13 cellular contexts compared by ENCODE assay signal in genomic region chr20:54049156-54049555, GRCh38. TPM values are rescaled to one million over a fixed set of nuclear protein-coding genes. Genes with fewer than 3 reads are reported as not detected.
DNase-seq lines count a peak whose midpoint lies in the region; ATAC-seq and TF ChIP-seq lines count a peak whose summit lies in the region.
"Had no signal": no experiment of that assay in that cellular context is flagged by ENCODE, and none has a peak within 500 bp of the region (broad histone marks: within the 10 kb centered on the region; RNA-seq: fewer than 3 reads in every experiment).

No MANE protein-coding gene starts in this region.

- peaks cover 1% of the 10 kb centered on the region for H3K36me3 Mint-ChIP-seq in chondrocyte (ENCODE audit: low read depth)

- ATAC-seq in GM21619 (IDR thresholded peaks at IDR 0.05; ENCODE audit: unreplicated experiment) (no peak), GM21786 (IDR thresholded peaks at IDR 0.05; ENCODE audit: unreplicated experiment) (no peak)

- H3K4me3 Mint-ChIP-seq in chondrocyte (ENCODE audit: unreplicated experiment): no peak overlapping the region
- H3K4me3 Mint-ChIP-seq: CD14-positive monocyte; CD8-positive, alpha-beta memory T cell; H9 had no signal

- H3K4me3 ChIP-seq in fibroblast of the aortic adventitia (ENCODE audit: low read depth, low read length): no peak overlapping the region

- TF ChIP-seq CTCF in chondrocyte (IDR thresholded peaks at IDR 0.05): no peak
- TF ChIP-seq CTCF in fibroblast of the aortic adventitia (IDR thresholded peaks at IDR 0.05; ENCODE audit: insufficient read depth, low read length): no peak

- peaks cover 12% of the 10 kb centered on the region for H3K4me1 Mint-ChIP-seq in chondrocyte (ENCODE audit: low read depth)

- no peaks in the 10 kb centered on the region for H3K27me3 Mint-ChIP-seq in chondrocyte (ENCODE audit: low read depth)

- H3K27ac Mint-ChIP-seq in chondrocyte (ENCODE audit: unreplicated experiment): peak overlapping the region; percentile 7
- H3K27ac Mint-ChIP-seq: CD14-positive monocyte; CD8-positive, alpha-beta memory T cell; H9 had no signal

- DNase-seq in M059J (ENCODE audit: low read depth): peak; percentile 28
- DNase-seq in chondrocyte (ENCODE audit: low spot score): no peak
- peak; percentile 58 for DNase-seq in fibroblast of the aortic adventitia (ENCODE audit: low read depth)
- no peak for DNase-seq in NCI-H2107 treated with DMSO at 0.1 percent for 48 hours (lab: John Stamatoyannopoulos, UW; ENCODE audit: unreplicated experiment)
- no peak for DNase-seq in activated effector memory CD4-positive, alpha-beta T cell treated with Interleukin-2 at 50 U/mL for 16 hours
- DNase-seq: CD8-positive, alpha-beta memory T cell; DMS53; GOT3; H9; IMR-90 had no signal

- H3K9me3 Mint-ChIP-seq in chondrocyte (ENCODE audit: low read depth): peaks cover 9% of the 10 kb centered on the region

RNA-seq across cellular contexts. Expression of gene BCAS1, which starts 21.2 kb away (rescaled TPM):
- 0.07 TPM in 1 of 2 replicates, not detected in the other for total RNA-seq in M059J (2014; rRNA removed; shearing (Covaris generic))
- total RNA-seq in chondrocyte (not detected in 3 replicates), fibroblast of the aortic adventitia (ENCODE audit: low replicate concordance) (0.09 and 2.3 TPM in 2 replicates)

Comparison
In these comparisons a context has a peak if more than half of its experiments do, and no peak if none do; other contexts are left out.
1. DNase-seq: peak in M059J (single experiment) and fibroblast of the aortic adventitia (single experiment); none in chondrocyte (single experiment), NCI-H2107 treated with DMSO at 0.1 percent for 48 hours (single experiment) and activated effector memory CD4-positive, alpha-beta T cell treated with Interleukin-2 at 50 U/mL for 16 hours (single experiment).